In the genomic region with DNA sequence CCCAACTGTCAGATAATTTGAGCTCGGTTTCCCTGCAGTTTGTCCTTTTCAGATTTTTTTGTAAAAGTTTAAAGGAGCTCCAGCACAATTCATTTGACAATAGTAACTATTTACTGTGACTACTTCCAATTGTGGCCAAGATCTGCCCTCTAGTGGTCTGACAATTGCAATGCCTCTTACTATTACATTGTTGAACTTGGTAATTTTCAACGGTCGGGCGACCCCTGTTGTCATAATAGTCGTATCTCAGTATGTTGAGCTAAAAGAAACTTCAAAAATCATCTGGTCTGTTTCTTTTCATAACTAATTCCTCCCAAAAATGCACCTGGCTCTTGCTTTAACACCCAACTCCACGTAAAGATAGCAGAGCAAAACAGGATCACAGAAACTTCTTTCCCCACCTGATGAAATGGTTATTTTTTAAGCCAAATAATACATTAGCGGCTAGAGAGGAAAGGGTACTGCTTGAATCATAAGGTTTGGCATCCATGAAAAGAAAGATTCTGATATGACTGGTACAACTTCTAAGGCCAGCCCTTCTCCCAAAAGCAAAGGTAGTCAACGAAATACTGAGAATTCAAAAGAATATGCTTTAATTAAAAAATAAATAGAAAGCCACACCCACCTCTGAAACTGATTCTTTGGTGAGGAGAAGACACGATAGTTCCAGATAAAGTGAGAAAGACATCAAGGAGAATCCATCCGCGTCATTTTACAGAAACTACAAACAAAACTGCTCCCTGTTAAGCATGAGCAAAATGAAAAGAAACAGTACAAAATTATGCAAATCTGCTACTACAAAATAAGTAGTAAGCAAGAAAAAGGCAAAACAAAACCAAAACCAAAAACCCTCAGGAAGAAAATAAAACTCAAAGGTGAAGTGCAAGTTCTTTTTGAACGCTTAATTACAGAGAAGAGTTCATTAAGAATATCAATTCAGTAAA, we compare ENCODE assay signal across 9 cellular contexts.
DNase-seq lines count a peak whose midpoint lies in the region; ATAC-seq and TF ChIP-seq lines count a peak whose summit lies in the region.
"Had no signal": no experiment of that assay in that cellular context is flagged by ENCODE, and none has a peak within 500 bp of the region (broad histone marks: within the 10 kb centered on the region; RNA-seq: fewer than 3 reads in every experiment).

No MANE protein-coding gene starts in this region.

- H3K79me2 ChIP-seq in GM23248 (ENCODE audit: insufficient read depth) = no peaks in the 10 kb centered on the region
- H3K79me2 ChIP-seq in Karpas-422 (ENCODE audit: low read length) = no peaks in the 10 kb centered on the region

- H3K36me3 Mint-ChIP-seq in activated T-cell treated with anti-CD3 and anti-CD28 coated beads, Interleukin-2, amount 50 U/mL, for 4 hours (ENCODE audit: insufficient read depth) = no peaks in the 10 kb centered on the region

- H3K27me3 Mint-ChIP-seq in activated T-cell treated with anti-CD3 and anti-CD28 coated beads, Interleukin-2, amount 50 U/mL, for 4 hours (ENCODE audit: low read depth) = peaks cover 3% of the 10 kb centered on the region

- no peaks in the 10 kb centered on the region for H3K36me3 ChIP-seq in GM23248 (ENCODE audit: low read depth)
- no peaks in the 10 kb centered on the region for H3K36me3 ChIP-seq in Karpas-422 (ENCODE audit: insufficient read depth, low read length)
- H3K36me3 ChIP-seq in Peyer's patch = no peaks in the 10 kb centered on the region

- H3K4me3 ChIP-seq in GM23248 = peak overlapping the region; percentile 29; the same call in 1 of the 2 replicates
- H3K4me3 ChIP-seq in Karpas-422 (ENCODE audit: low read length) = no peak overlapping the region
- H3K4me3 ChIP-seq in Peyer's patch = no peak overlapping the region
- H3K4me3 ChIP-seq in fibroblast of mammary gland (ENCODE audit: control insufficient read depth, low read depth, low read length) = no peak overlapping the region
- H3K4me3 ChIP-seq: skin epidermis had no signal

- TF ChIP-seq POLR2A in Peyer's patch (IDR thresholded peaks at IDR 0.05) = no peak

- peak; percentile 88 to 90 for ATAC-seq in activated T-cell treated with anti-CD3 and anti-CD28 coated beads, Interleukin-2, amount 50 U/mL, for 4 hours

- DNase-seq in EL = peak; percentile 86
- DNase-seq in GM23248 = peak; percentile 90
- peak; percentile 90 for DNase-seq in Karpas-422
- DNase-seq in Peyer's patch = peak in 2 of 3 donors; percentile 75 to 89
- DNase-seq in activated T-cell treated with anti-CD3 and anti-CD28 coated beads, Interleukin-2, amount 50 U/mL, for 4 hours = peak; percentile 50
- peak; percentile 88 for DNase-seq in fibroblast of mammary gland (ENCODE audit: low read depth)
- DNase-seq in non-pigmented ciliary epithelial cell (ENCODE audit: low read depth) = peak; percentile 57
- peak; percentile 96 for DNase-seq in superior temporal gyrus (ENCODE audit: extremely low spot score)

- peaks cover 11% of the 10 kb centered on the region; the same call in 1 of the 2 replicates for H3F3A ChIP-seq in GM23248 (ENCODE audit: insufficient read depth)

- 21 to 23% methylated on average over 12 of the region's 12 CpGs for WGBS in GM23248 (ENCODE audit: low coverage in 1 of 2, low lambda C conversion rate in 2 of 2, missing lambda C conversion rate in 2 of 2), 2 experiments

- H3K27ac ChIP-seq in GM23248 = no peak overlapping the region
- H3K27ac ChIP-seq in Karpas-422 (ENCODE audit: low read length) = no peak overlapping the region
- H3K27ac ChIP-seq in Peyer's patch = peak overlapping the region in 1 of 4 donors; percentile 47
- H3K27ac ChIP-seq: skin epidermis had no signal

- H3K9ac ChIP-seq in GM23248 = no peak overlapping the region
- H3K9ac ChIP-seq in Karpas-422 (ENCODE audit: low read length) = peak overlapping the region; percentile 28; the same call in 1 of the 2 replicates

- no peaks in the 10 kb centered on the region for H3K9me2 ChIP-seq in GM23248 (ENCODE audit: insufficient read depth)
- H3K9me2 ChIP-seq in Karpas-422 (replicated peaks; ENCODE audit: insufficient read depth, low read length) = no peaks in the 10 kb centered on the region

- H3K4me1 ChIP-seq in GM23248 (ENCODE audit: insufficient read depth) (peaks cover 11% of the 10 kb centered on the region; the same call in 1 of the 2 replicates), Karpas-422 (ENCODE audit: low read length) (peaks cover 20% of the 10 kb centered on the region), Peyer's patch (no peaks in the 10 kb centered on the region)

- H3K4me1 Mint-ChIP-seq in activated T-cell treated with anti-CD3 and anti-CD28 coated beads, Interleukin-2, amount 50 U/mL, for 4 hours (ENCODE audit: low read depth) = peaks cover 17% of the 10 kb centered on the region

- H3K9me3 ChIP-seq in GM23248 (ENCODE audit: low read depth) = no peaks in the 10 kb centered on the region
- no peaks in the 10 kb centered on the region for H3K9me3 ChIP-seq in Karpas-422 (ENCODE audit: low read length)
- no peaks in the 10 kb centered on the region for H3K9me3 ChIP-seq in Peyer's patch

- peak; percentile 82 to 99 (median 98) for TF ChIP-seq CTCF in Peyer's patch (IDR thresholded peaks at IDR 0.05)
- peak; percentile 95 for TF ChIP-seq CTCF in fibroblast of mammary gland (conservative IDR thresholded peaks at IDR 0.05; ENCODE audit: control insufficient read depth, insufficient read depth, low read depth, low read length)

- H3K4me2 ChIP-seq in GM23248 (ENCODE audit: unreplicated experiment) (peak overlapping the region; percentile 34), Karpas-422 (ENCODE audit: low read depth, low read length, poor library complexity, severe bottlenecking) (peak overlapping the region; percentile 56)

- H2AFZ ChIP-seq in GM23248 (peak overlapping the region; percentile 56), Karpas-422 (ENCODE audit: low read length) (peak overlapping the region; percentile 73; the same call in 1 of the 2 replicates)

- no peaks in the 10 kb centered on the region for H3K9me3 Mint-ChIP-seq in activated T-cell treated with anti-CD3 and anti-CD28 coated beads, Interleukin-2, amount 50 U/mL, for 4 hours

- H3K4me3 Mint-ChIP-seq in activated T-cell treated with anti-CD3 and anti-CD28 coated beads, Interleukin-2, amount 50 U/mL, for 4 hours = peak overlapping the region; percentile 73

- no peaks in the 10 kb centered on the region for H4K20me1 ChIP-seq in GM23248 (ENCODE audit: insufficient read depth)
- no peaks in the 10 kb centered on the region for H4K20me1 ChIP-seq in Karpas-422 (ENCODE audit: insufficient read depth, low read depth, low read length)

- in situ Hi-C loops in GM23248 (cut with MboI) = loop anchor here (10.0 kb wide), 1 partner anchor 504 kb away; no protein-coding TSS in a partner anchor

- H3K27me3 ChIP-seq in GM23248 (replicated peaks; ENCODE audit: insufficient read depth) (no peaks in the 10 kb centered on the region; the same call in 1 of the 2 replicates), Karpas-422 (ENCODE audit: low read length) (no peaks in the 10 kb centered on the region), Peyer's patch (no peaks in the 10 kb centered on the region)
